Comparison of ENCODE assay signal across 9 cellular contexts in genomic region chr1:221204055-221204833, GRCh38.
A peak's percentile ranks its signal among the peaks of the same experiment; 100 is the strongest.
DNase-seq lines count a peak whose midpoint lies in the region; ATAC-seq, FAIRE-seq and TF ChIP-seq lines count a peak whose summit lies in the region.
"Had no signal": no experiment of that assay in that cellular context is flagged by ENCODE, and none has a peak within 500 bp of the region (broad histone marks: within the 10 kb centered on the region; RNA-seq: fewer than 3 reads in every experiment).

No MANE protein-coding gene starts in this region.

- H3K27me3 ChIP-seq in PC-3 (ENCODE audit: low read length) (no peaks in the 10 kb centered on the region), esophagus squamous epithelium (no peaks in the 10 kb centered on the region), subcutaneous abdominal adipose tissue (ENCODE audit: control insufficient read depth in 5 of 5, insufficient read depth in 4 of 5, low read length in 5 of 5) (no peaks in the 10 kb centered on the region), SJCRH30 (no peaks in the 10 kb centered on the region)

- TF ChIP-seq POLR2A in esophagus squamous epithelium (IDR thresholded peaks at IDR 0.05) = no peak

- H3K4me3 ChIP-seq in PC-3 (ENCODE audit: low read length) (no peak overlapping the region), esophagus squamous epithelium (no peak overlapping the region), subcutaneous abdominal adipose tissue (ENCODE audit: low read depth in 1 of 5, low read length in 5 of 5) (no peak overlapping the region), SJCRH30 (no peak overlapping the region), kidney (ENCODE audit: low read length in 2 of 2) (no peak overlapping the region)

- CTCF ChIA-PET in PC-3 (lab: Charles Lee) (interaction anchor here (0.6 to 1.4 kb wide), 15 partner anchors 11 to 538 kb away, joined by 3 to 8 read pairs (median 4); partner anchors contain the start of genes HLX and MTARC1), GM10248 (lab: Yijun Ruan, JAX) (interaction anchor here (0.8 to 7.7 kb wide), 28 partner anchors 10 to 1218 kb away, joined by 3 to 78 read pairs (median 5); partner anchors contain the start of gene HLX)

- no peaks in the 10 kb centered on the region for H4K20me1 ChIP-seq in PC-3 (ENCODE audit: low read length)

- DNase-seq in PC-3 = no peak
- no peak for DNase-seq in esophagus squamous epithelium (lab: John Stamatoyannopoulos, UW)
- no peak for DNase-seq in left lobe of liver (ENCODE audit: low spot score)
- no peak for DNase-seq in SJCRH30
- DNase-seq in GM10248 (ENCODE audit: extremely low spot score) = no peak
- no peak for DNase-seq in kidney
- DNase-seq: NCI-H1417 treated with DMSO at 0.1 percent for 48 hours had no signal

- H3K36me3 ChIP-seq in PC-3 (ENCODE audit: low read depth, low read length) = no peaks in the 10 kb centered on the region
- no peaks in the 10 kb centered on the region for H3K36me3 ChIP-seq in esophagus squamous epithelium
- H3K36me3 ChIP-seq in subcutaneous abdominal adipose tissue (ENCODE audit: control insufficient read depth in 5 of 5, insufficient read depth in 5 of 5, low read length in 5 of 5) = no peaks in the 10 kb centered on the region
- no peaks in the 10 kb centered on the region for H3K36me3 ChIP-seq in SJCRH30
- no peaks in the 10 kb centered on the region for H3K36me3 ChIP-seq in kidney (ENCODE audit: control insufficient read depth in 1 of 2, insufficient read depth in 2 of 2, low read length in 2 of 2)

- no peak overlapping the region for H2AFZ ChIP-seq in PC-3 (ENCODE audit: low read length)

- H3K4me2 ChIP-seq in PC-3 (ENCODE audit: low read length) = peak overlapping the region; percentile 24; the same call in 1 of the 2 replicates

- no peak for FAIRE-seq in kidney (lab: Jason Lieb, UNC)

- H3K79me2 ChIP-seq in PC-3 (ENCODE audit: low read length) = no peaks in the 10 kb centered on the region

- no peak for ATAC-seq in PC-3
- peak; percentile 76 for ATAC-seq in left lobe of liver
- ATAC-seq: activated T-cell treated with anti-CD3 and anti-CD28 coated beads, Interleukin-2, amount 50 U/mL, for 4 hours had no signal

- BruUV-seq in PC-3 (replicated peaks; lab: Mats Ljungman, UMichigan) = no TSS peak

- H3K4me1 ChIP-seq in PC-3 (ENCODE audit: insufficient read depth, low read length) (peaks cover 17% of the 10 kb centered on the region), esophagus squamous epithelium (no peaks in the 10 kb centered on the region), subcutaneous abdominal adipose tissue (ENCODE audit: control insufficient read depth in 5 of 5, insufficient read depth in 5 of 5, low read length in 5 of 5) (peaks cover 2 to 14% (median 10%) of the 10 kb centered on the region in 5 donors), SJCRH30 (0 out of 2 replicates have a peak, but pooled peaks cover 2% of the 10 kb centered on the region), kidney (ENCODE audit: control insufficient read depth in 1 of 2, insufficient read depth in 1 of 2, low read depth in 1 of 2, low read length in 2 of 2) (no peaks in the 10 kb centered on the region)

- H3F3A ChIP-seq in PC-3 (ENCODE audit: low read length, unreplicated experiment) = no peaks in the 10 kb centered on the region

- 62 to 79% methylated on average over 3 of the region's 3 CpGs for WGBS in esophagus squamous epithelium, 2 donors

- H3K9me2 ChIP-seq in PC-3 (replicated peaks; ENCODE audit: low read length) = no peaks in the 10 kb centered on the region

- H3K9ac ChIP-seq in PC-3 (ENCODE audit: low read length) = peak overlapping the region; percentile 4; the same call in 1 of the 2 replicates
- no peak overlapping the region for H3K9ac ChIP-seq in subcutaneous abdominal adipose tissue (ENCODE audit: low read length in 5 of 5)
- H3K9ac ChIP-seq in kidney (ENCODE audit: low read length in 2 of 2) = no peak overlapping the region

- H3K27ac ChIP-seq in PC-3 (ENCODE audit: low read length) (peak overlapping the region; percentile 8; the same call in 1 of the 2 replicates), esophagus squamous epithelium (peak overlapping the region in 3 of 4 donors; percentile 23 to 63 (median 62)), subcutaneous abdominal adipose tissue (ENCODE audit: low read depth, low read length) (peak overlapping the region; percentile 74), SJCRH30 (no peak overlapping the region), kidney (ENCODE audit: low read depth in 2 of 2, low read length in 2 of 2) (no peak overlapping the region)

- no peak for TF ChIP-seq CTCF in PC-3 (conservative IDR thresholded peaks at IDR 0.05; ENCODE audit: low read depth, low read length)
- TF ChIP-seq CTCF in esophagus squamous epithelium (IDR thresholded peaks at IDR 0.05) = no peak
- no peak for TF ChIP-seq CTCF in GM10248 (IDR thresholded peaks at IDR 0.05; ENCODE audit: control extremely low read depth, extremely low read depth, low read depth, missing control alignments)
- TF ChIP-seq CTCF in kidney (IDR thresholded peaks at IDR 0.05; ENCODE audit: borderline replicate concordance, extremely low read depth, insufficient read depth) = no peak

- POLR2A ChIA-PET in PC-3 (lab: Charles Lee; ENCODE audit: unreplicated experiment) = no interaction called here
- POLR2A ChIA-PET in GM10248 (lab: Yijun Ruan, JAX) = no interaction called here

- no peaks in the 10 kb centered on the region for H3K9me3 ChIP-seq in PC-3 (ENCODE audit: low read length)
- no peaks in the 10 kb centered on the region for H3K9me3 ChIP-seq in esophagus squamous epithelium
- H3K9me3 ChIP-seq in subcutaneous abdominal adipose tissue (ENCODE audit: control insufficient read depth in 5 of 5, low read length in 5 of 5) = no peaks in the 10 kb centered on the region
- no peaks in the 10 kb centered on the region for H3K9me3 ChIP-seq in SJCRH30 (replicated peaks)
- no peaks in the 10 kb centered on the region for H3K9me3 ChIP-seq in kidney (ENCODE audit: control insufficient read depth in 1 of 2, low read length in 2 of 2)

- intact Hi-C loops in PC-3 (cut with micrococcal nuclease) = loop anchor here (5.0 kb wide), 4 partner anchors 102 to 392 kb away; no protein-coding TSS in a partner anchor
- intact Hi-C loops in esophagus squamous epithelium (cut with DNase I) = loop anchor here (5.0 to 10.0 kb wide), 2 partner anchors 327 to 389 kb away; partner anchors contain the start of gene HLX
- intact Hi-C loops in kidney (cut with DNase I) = no loop called here

Comparison
In these comparisons a context has a peak if more than half of its experiments do, and no peak if none do; other contexts are left out.
1. H3K27ac ChIP-seq: peak in PC-3 (single experiment), esophagus squamous epithelium (3 of 4) and subcutaneous abdominal adipose tissue (single experiment); none in SJCRH30 (single experiment) and kidney (0 of 2).